Comparison of ENCODE assay signal across 3 cellular contexts in the genomic region with DNA sequence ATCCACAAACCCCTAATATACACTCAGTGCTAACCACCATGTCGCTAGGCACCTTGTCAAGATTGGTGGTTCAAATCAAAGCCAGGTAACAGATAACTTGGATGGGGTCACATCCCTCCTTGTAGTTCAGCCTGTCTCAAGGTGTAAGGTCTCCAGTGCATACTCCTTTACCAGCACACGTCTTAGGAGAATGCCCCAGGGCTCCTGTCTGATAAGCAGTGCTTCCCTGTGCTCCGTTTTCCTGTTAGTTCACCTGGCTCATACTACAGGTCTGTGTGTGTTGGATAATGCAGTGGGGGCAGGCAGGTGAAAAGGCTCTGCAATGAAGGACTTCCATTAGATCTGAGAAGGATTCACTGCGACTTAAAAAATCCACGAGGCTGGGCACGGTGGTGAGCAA.
TF ChIP-seq lines count a peak whose summit lies in the region.

No MANE protein-coding gene starts in this region.

TF ChIP-seq in GM23338, 12 proteins besides CTCF, POLR2A, EP300 and RAD21 (continues in another document):
- no peak for TF ChIP-seq CREB1 (CRISPR knock-in tag; IDR thresholded peaks at IDR 0.05; ENCODE audit: low read depth)
- no peak for TF ChIP-seq NANOG (IDR thresholded peaks at IDR 0.05; ENCODE audit: borderline replicate concordance)
- no peak for TF ChIP-seq EZH2 (IDR thresholded peaks at IDR 0.05; ENCODE audit: low read depth, unreplicated experiment)
- TF ChIP-seq EZH2phosphoT487 (IDR thresholded peaks at IDR 0.05; ENCODE audit: unreplicated experiment): no peak
- TF ChIP-seq, protein P1, sequence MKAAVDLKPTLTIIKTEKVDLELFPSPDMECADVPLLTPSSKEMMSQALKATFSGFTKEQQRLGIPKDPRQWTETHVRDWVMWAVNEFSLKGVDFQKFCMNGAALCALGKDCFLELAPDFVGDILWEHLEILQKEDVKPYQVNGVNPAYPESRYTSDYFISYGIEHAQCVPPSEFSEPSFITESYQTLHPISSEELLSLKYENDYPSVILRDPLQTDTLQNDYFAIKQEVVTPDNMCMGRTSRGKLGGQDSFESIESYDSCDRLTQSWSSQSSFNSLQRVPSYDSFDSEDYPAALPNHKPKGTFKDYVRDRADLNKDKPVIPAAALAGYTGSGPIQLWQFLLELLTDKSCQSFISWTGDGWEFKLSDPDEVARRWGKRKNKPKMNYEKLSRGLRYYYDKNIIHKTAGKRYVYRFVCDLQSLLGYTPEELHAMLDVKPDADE (IDR thresholded peaks at IDR 0.05): no peak
- no peak for TF ChIP-seq ZNF114 (CRISPR knock-in tag; IDR thresholded peaks at IDR 0.05)
- no peak for TF ChIP-seq STAT1 (IDR thresholded peaks at IDR 0.05; ENCODE audit: unreplicated experiment)

TF ChIP-seq in IMR-90, 13 proteins besides CTCF, POLR2A, EP300 and RAD21:
- TF ChIP-seq RCOR1 (IDR thresholded peaks at IDR 0.05; ENCODE audit: insufficient replicate concordance, low read length): no peak
- no peak for TF ChIP-seq FOS (IDR thresholded peaks at IDR 0.05; ENCODE audit: low read depth, low read length)
- no peak for TF ChIP-seq MAZ (IDR thresholded peaks at IDR 0.05; ENCODE audit: borderline replicate concordance, low read depth, low read length)
- no peak for TF ChIP-seq MAFK (IDR thresholded peaks at IDR 0.05; ENCODE audit: low read depth, low read length)
- no peak for TF ChIP-seq BHLHE40 (IDR thresholded peaks at IDR 0.05; ENCODE audit: low read depth, low read length)
- no peak for TF ChIP-seq SMC3 (IDR thresholded peaks at IDR 0.05; ENCODE audit: low read depth, low read length)

TF ChIP-seq in H1, 55 proteins besides CTCF, POLR2A, EP300 and RAD21:
- TF ChIP-seq MAFK (IDR thresholded peaks at IDR 0.05; ENCODE audit: low read depth, low read length): no peak
- TF ChIP-seq, protein P2, sequence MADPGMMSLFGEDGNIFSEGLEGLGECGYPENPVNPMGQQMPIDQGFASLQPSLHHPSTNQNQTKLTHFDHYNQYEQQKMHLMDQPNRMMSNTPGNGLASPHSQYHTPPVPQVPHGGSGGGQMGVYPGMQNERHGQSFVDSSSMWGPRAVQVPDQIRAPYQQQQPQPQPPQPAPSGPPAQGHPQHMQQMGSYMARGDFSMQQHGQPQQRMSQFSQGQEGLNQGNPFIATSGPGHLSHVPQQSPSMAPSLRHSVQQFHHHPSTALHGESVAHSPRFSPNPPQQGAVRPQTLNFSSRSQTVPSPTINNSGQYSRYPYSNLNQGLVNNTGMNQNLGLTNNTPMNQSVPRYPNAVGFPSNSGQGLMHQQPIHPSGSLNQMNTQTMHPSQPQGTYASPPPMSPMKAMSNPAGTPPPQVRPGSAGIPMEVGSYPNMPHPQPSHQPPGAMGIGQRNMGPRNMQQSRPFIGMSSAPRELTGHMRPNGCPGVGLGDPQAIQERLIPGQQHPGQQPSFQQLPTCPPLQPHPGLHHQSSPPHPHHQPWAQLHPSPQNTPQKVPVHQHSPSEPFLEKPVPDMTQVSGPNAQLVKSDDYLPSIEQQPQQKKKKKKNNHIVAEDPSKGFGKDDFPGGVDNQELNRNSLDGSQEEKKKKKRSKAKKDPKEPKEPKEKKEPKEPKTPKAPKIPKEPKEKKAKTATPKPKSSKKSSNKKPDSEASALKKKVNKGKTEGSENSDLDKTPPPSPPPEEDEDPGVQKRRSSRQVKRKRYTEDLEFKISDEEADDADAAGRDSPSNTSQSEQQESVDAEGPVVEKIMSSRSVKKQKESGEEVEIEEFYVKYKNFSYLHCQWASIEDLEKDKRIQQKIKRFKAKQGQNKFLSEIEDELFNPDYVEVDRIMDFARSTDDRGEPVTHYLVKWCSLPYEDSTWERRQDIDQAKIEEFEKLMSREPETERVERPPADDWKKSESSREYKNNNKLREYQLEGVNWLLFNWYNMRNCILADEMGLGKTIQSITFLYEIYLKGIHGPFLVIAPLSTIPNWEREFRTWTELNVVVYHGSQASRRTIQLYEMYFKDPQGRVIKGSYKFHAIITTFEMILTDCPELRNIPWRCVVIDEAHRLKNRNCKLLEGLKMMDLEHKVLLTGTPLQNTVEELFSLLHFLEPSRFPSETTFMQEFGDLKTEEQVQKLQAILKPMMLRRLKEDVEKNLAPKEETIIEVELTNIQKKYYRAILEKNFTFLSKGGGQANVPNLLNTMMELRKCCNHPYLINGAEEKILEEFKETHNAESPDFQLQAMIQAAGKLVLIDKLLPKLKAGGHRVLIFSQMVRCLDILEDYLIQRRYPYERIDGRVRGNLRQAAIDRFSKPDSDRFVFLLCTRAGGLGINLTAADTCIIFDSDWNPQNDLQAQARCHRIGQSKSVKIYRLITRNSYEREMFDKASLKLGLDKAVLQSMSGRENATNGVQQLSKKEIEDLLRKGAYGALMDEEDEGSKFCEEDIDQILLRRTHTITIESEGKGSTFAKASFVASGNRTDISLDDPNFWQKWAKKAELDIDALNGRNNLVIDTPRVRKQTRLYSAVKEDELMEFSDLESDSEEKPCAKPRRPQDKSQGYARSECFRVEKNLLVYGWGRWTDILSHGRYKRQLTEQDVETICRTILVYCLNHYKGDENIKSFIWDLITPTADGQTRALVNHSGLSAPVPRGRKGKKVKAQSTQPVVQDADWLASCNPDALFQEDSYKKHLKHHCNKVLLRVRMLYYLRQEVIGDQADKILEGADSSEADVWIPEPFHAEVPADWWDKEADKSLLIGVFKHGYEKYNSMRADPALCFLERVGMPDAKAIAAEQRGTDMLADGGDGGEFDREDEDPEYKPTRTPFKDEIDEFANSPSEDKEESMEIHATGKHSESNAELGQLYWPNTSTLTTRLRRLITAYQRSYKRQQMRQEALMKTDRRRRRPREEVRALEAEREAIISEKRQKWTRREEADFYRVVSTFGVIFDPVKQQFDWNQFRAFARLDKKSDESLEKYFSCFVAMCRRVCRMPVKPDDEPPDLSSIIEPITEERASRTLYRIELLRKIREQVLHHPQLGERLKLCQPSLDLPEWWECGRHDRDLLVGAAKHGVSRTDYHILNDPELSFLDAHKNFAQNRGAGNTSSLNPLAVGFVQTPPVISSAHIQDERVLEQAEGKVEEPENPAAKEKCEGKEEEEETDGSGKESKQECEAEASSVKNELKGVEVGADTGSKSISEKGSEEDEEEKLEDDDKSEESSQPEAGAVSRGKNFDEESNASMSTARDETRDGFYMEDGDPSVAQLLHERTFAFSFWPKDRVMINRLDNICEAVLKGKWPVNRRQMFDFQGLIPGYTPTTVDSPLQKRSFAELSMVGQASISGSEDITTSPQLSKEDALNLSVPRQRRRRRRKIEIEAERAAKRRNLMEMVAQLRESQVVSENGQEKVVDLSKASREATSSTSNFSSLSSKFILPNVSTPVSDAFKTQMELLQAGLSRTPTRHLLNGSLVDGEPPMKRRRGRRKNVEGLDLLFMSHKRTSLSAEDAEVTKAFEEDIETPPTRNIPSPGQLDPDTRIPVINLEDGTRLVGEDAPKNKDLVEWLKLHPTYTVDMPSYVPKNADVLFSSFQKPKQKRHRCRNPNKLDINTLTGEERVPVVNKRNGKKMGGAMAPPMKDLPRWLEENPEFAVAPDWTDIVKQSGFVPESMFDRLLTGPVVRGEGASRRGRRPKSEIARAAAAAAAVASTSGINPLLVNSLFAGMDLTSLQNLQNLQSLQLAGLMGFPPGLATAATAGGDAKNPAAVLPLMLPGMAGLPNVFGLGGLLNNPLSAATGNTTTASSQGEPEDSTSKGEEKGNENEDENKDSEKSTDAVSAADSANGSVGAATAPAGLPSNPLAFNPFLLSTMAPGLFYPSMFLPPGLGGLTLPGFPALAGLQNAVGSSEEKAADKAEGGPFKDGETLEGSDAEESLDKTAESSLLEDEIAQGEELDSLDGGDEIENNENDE (IDR thresholded peaks at IDR 0.05; ENCODE audit: insufficient replicate concordance, low read length): no peak
